Comparison of ENCODE assay signal across 26 cellular contexts in the genomic region with DNA sequence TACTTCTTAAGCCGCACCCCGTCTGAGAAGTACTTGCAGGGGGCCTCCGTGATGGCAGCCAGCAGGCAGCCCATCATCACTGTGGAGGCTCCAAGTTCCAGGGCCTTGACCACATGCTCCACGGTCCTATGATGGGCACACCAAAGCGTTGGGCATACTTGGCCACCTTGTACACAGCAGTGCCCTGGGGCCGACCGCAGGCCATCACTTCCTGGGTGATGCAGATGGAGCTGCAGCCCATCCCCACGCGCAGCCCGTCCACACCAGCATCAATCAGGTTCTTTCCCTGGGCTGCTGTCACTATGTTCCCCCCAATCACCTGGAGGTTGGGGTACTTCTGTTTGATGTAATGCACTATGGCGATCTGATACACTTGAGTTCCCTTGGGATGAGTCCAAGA.
"Had no signal": no experiment of that assay in that cellular context is flagged by ENCODE, and none has a peak within 500 bp of the region (broad histone marks: within the 10 kb centered on the region; RNA-seq: fewer than 3 reads in every experiment).

No MANE protein-coding gene starts in this region.

- H3K27me3 ChIP-seq: stomach, suprapubic skin, testis, thyroid gland, tibial artery, tibial nerve, transverse colon, upper lobe of left lung, upper lobe of right lung, uterus, vagina had no signal

- H3K9me3 ChIP-seq: stomach, suprapubic skin, testis, thoracic aorta, thyroid gland, tibial artery, tibial nerve, transverse colon, upper lobe of left lung, upper lobe of right lung, uterus, vagina had no signal

- H3K4me3 ChIP-seq: stomach, suprapubic skin, thoracic aorta, thyroid gland, tibial artery, tibial nerve, transverse colon, upper lobe of left lung, upper lobe of right lung, uterus, vagina had no signal

- H3K36me3 ChIP-seq: stomach, suprapubic skin, thoracic aorta, thyroid gland, tibial artery, tibial nerve, transverse colon, upper lobe of left lung, upper lobe of right lung, uterus, vagina had no signal

- H3K27ac ChIP-seq: stomach, suprapubic skin, testis, thoracic aorta, tibial artery, tibial nerve, transverse colon, upper lobe of right lung, uterus, vagina had no signal

- ATAC-seq: stimulated activated effector memory CD8-positive, alpha-beta T cell treated with anti-CD3 and anti-CD28 coated beads, Interleukin-12 subunit alpha, Interleukin-12 subunit beta, amount 100 ng/mL, for 72 hours; stimulated activated memory B cell treated with anti-CD40 and anti-IgM and Interleukin-4, amounts not matched to agents 10 μg/mL and 1 μg/mL and 100 μg/mL, for 72 hours; stimulated activated naive B cell treated with anti-CD40 and anti-IgM and Interleukin-4, amounts not matched to agents 10 μg/mL and 1 μg/mL and 100 μg/mL, for 72 hours; stimulated activated naive CD8-positive, alpha-beta T cell treated with anti-CD3 and anti-CD28 coated beads, Interleukin-15, amount 100 ng/mL, for 72 hours; stimulated activated naive CD8-positive, alpha-beta T cell treated with anti-CD3 and anti-CD28 coated beads, Interleukin-15, Interleukin-2, amounts not matched to agents 100 U/mL and 50 U/mL, for 24 hours; upper lobe of right lung had no signal

- DNase-seq: stimulated activated CD4-positive, alpha-beta T cell treated with anti-CD3 and anti-CD28 coated beads, Interleukin-2, amount 100 ng/mL, for 48 hours; stimulated activated CD4-positive, alpha-beta T cell treated with anti-CD3 and anti-CD28 coated beads, Interleukin-4, amount 100 ng/mL, for 1 hour; stimulated activated CD4-positive, alpha-beta T cell treated with anti-CD3 and anti-CD28 coated beads, Interleukin-4, amount 100 ng/mL, for 24 hours; stimulated activated CD4-positive, alpha-beta T cell treated with anti-CD3 and anti-CD28 coated beads, Interleukin-4, amount 100 ng/mL, for 4 hours; stimulated activated CD8-positive, alpha-beta memory T cell treated with anti-CD3 and anti-CD28 coated beads, Interleukin-4, amount 100 ng/mL, for 48 hours; stimulated activated naive B cell treated with anti-CD40 and anti-IgM and Interleukin-4, amounts not matched to agents 10 μg/mL and 1 μg/mL and 100 μg/mL, for 72 hours; stimulated activated naive CD4-positive, alpha-beta T cell; stimulated activated naive CD4-positive, alpha-beta T cell treated with Interleukin-2 at 50 U/mL for 16 hours; stimulated activated naive CD8-positive, alpha-beta T cell treated with anti-CD3 and anti-CD28 coated beads, Interleukin-15, amount 100 ng/mL, for 72 hours; stimulated activated naive CD8-positive, alpha-beta T cell treated with anti-CD3 and anti-CD28 coated beads, Interleukin-15, Interleukin-2, amounts not matched to agents 100 U/mL and 50 U/mL, for 24 hours; stomach; substantia nigra; testis; thyroid gland; tibial artery; transverse colon; trophoblast cell; upper lobe of right lung; uterus had no signal

- H3K4me1 ChIP-seq: testis, transverse colon, uterus had no signal
